Comparison of ENCODE assay signal across 8 cellular contexts in the genomic region with DNA sequence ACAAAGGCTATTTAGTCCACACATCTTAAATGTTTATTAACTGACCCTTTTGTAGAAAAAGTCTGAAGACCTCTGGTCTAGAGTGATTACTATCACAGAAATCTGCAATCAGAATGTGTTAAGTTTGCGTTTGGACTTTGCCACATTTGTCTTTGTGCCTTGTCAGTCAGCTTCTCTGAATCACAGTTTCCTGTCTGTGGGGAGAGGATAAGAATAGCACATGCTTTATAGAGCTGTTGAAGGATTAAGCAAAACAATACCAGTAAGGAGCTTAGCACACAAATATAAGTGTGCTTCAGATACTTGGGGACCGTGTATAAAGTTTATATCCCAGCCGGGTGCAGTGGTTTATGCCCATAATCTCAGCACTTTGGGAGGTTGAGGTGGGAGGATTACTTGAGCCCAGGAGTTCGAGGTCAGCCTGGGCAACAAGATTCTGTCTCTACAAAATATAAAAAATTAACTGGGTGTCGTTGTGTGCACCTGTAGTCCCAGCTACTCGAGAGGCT.
DNase-seq lines count a peak whose midpoint lies in the region; ATAC-seq lines count a peak whose summit lies in the region.

No MANE protein-coding gene starts in this region.

- H3K27ac Mint-ChIP-seq in T-helper 1 cell treated with Interleukin-12 subunit alpha and Interleukin-12 subunit beta and Interleukin-4 antibody, amounts not matched to agents 30 μg/mL and 1 μg/mL, for 36 hours = peak overlapping the region; percentile 86
- H3K27ac Mint-ChIP-seq in stimulated activated naive CD8-positive, alpha-beta T cell treated with anti-CD3 and anti-CD28 coated beads, Interleukin-15, amount 100 ng/mL, for 72 hours = peak overlapping the region; percentile 66 to 89

- H3K4me3 Mint-ChIP-seq in T-helper 1 cell treated with Interleukin-12 subunit alpha and Interleukin-12 subunit beta and Interleukin-4 antibody, amounts not matched to agents 30 μg/mL and 1 μg/mL, for 36 hours = peak overlapping the region; percentile 74
- peak overlapping the region; percentile 59 to 72 for H3K4me3 Mint-ChIP-seq in stimulated activated naive CD8-positive, alpha-beta T cell treated with anti-CD3 and anti-CD28 coated beads, Interleukin-15, amount 100 ng/mL, for 72 hours

- peaks cover 19% of the 10 kb centered on the region for H3K36me3 Mint-ChIP-seq in T-helper 1 cell treated with Interleukin-12 subunit alpha and Interleukin-12 subunit beta and Interleukin-4 antibody, amounts not matched to agents 30 μg/mL and 1 μg/mL, for 36 hours (ENCODE audit: low read depth)

- H3K4me1 Mint-ChIP-seq in T-helper 1 cell treated with Interleukin-12 subunit alpha and Interleukin-12 subunit beta and Interleukin-4 antibody, amounts not matched to agents 30 μg/mL and 1 μg/mL, for 36 hours (ENCODE audit: low read depth) = peaks cover 36% of the 10 kb centered on the region
- peaks cover 50% of the 10 kb centered on the region for H3K4me1 Mint-ChIP-seq in stimulated activated naive CD8-positive, alpha-beta T cell treated with anti-CD3 and anti-CD28 coated beads, Interleukin-15, amount 100 ng/mL, for 72 hours

- ATAC-seq in GM19455 (IDR thresholded peaks at IDR 0.05; ENCODE audit: unreplicated experiment) = peak; percentile 77
- ATAC-seq in HG03460 (IDR thresholded peaks at IDR 0.05; ENCODE audit: unreplicated experiment) = peak; percentile 60
- peak; percentile 83 for ATAC-seq in stimulated activated naive CD8-positive, alpha-beta T cell treated with anti-CD3 and anti-CD28 coated beads, Interleukin-15, amount 100 ng/mL, for 72 hours

- peaks cover 12% of the 10 kb centered on the region for H3K9me3 Mint-ChIP-seq in T-helper 1 cell treated with Interleukin-12 subunit alpha and Interleukin-12 subunit beta and Interleukin-4 antibody, amounts not matched to agents 30 μg/mL and 1 μg/mL, for 36 hours
- peaks cover 0 to 5% of the 10 kb centered on the region in 2 donors for H3K9me3 Mint-ChIP-seq in stimulated activated naive CD8-positive, alpha-beta T cell treated with anti-CD3 and anti-CD28 coated beads, Interleukin-15, amount 100 ng/mL, for 72 hours

- no peaks in the 10 kb centered on the region for H3K27me3 Mint-ChIP-seq in T-helper 1 cell treated with Interleukin-12 subunit alpha and Interleukin-12 subunit beta and Interleukin-4 antibody, amounts not matched to agents 30 μg/mL and 1 μg/mL, for 36 hours (ENCODE audit: low read depth)
- no peaks in the 10 kb centered on the region for H3K27me3 Mint-ChIP-seq in stimulated activated naive CD8-positive, alpha-beta T cell treated with anti-CD3 and anti-CD28 coated beads, Interleukin-15, amount 100 ng/mL, for 72 hours

- DNase-seq in EH (ENCODE audit: low read depth) (peak; percentile 75), foreskin melanocyte (peak; percentile 63), NCI-H748 (lab: John Stamatoyannopoulos, UW; ENCODE audit: unreplicated experiment) (no peak), SK-N-DZ (ENCODE audit: low spot score) (no peak)
- DNase-seq in stimulated activated naive CD8-positive, alpha-beta T cell treated with anti-CD3 and anti-CD28 coated beads, Interleukin-15, amount 100 ng/mL, for 72 hours = peak; percentile 23 to 30

Comparison
In these comparisons a context has a peak if more than half of its experiments do, and no peak if none do; other contexts are left out.
1. DNase-seq: peak in EH (single experiment), foreskin melanocyte (single experiment) and stimulated activated naive CD8-positive, alpha-beta T cell treated with anti-CD3 and anti-CD28 coated beads, Interleukin-15, amount 100 ng/mL, for 72 hours (2 of 2); none in NCI-H748 (single experiment) and SK-N-DZ (single experiment).
2. Peak in every context shown above with its lines, with median percentiles within 50 percentile points of each other: ATAC-seq.